Comparison of ENCODE assay signal across 7 cellular contexts in genomic region chr11:124783002-124783401, GRCh38. TPM values are rescaled to one million over a fixed set of nuclear protein-coding genes. Genes with fewer than 3 reads are reported as not detected.
"Had no signal": no experiment of that assay in that cellular context is flagged by ENCODE, and none has a peak within 500 bp of the region (broad histone marks: within the 10 kb centered on the region; RNA-seq: fewer than 3 reads in every experiment).

No MANE protein-coding gene starts in this region.

- H3K27me3 Mint-ChIP-seq: IgD-negative memory B cell had no signal

- DNase-seq: KBM-7, KG1 had no signal

- H3K27ac Mint-ChIP-seq: IgD-negative memory B cell had no signal

- H3K4me3 Mint-ChIP-seq: IgD-negative memory B cell had no signal

- H3K9me3 Mint-ChIP-seq: IgD-negative memory B cell had no signal

- H3K27ac ChIP-seq: HL-60 had no signal

- ATAC-seq: HepG2, K562 had no signal

- H3K4me3 ChIP-seq: K562 had no signal

RNA-seq across cellular contexts. Expression of gene VSIG2, which starts 30.9 kb away (rescaled TPM):
- total RNA-seq: HT1080, K562 had no signal
- polyA plus RNA-seq: IgD-negative memory B cell, K562 had no signal

RNA-seq across cellular contexts. Expression of gene NRGN, which starts 43.3 kb away (rescaled TPM):
- total RNA-seq: HepG2 had no signal
